Comparison of ENCODE assay signal across 21 cellular contexts in the genomic region with DNA sequence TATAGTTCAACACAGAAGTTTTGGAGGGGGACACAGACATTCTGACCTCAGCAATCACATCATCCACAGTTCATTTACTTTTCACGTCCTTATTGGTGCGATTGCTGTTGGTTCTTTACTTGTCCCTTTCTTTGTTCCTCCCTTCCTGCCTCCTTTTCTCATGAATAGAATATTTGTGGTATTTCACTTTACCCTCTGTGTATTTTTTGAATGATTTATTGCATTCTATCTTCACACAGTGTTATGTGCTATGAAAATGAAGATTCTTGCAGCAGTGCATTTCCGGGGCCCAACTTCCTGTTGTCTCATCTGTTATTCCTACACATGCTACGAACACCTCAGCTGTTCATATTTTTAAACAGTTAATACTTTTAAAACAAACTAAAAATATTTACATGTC.
DNase-seq lines count a peak whose midpoint lies in the region; ATAC-seq, FAIRE-seq and TF ChIP-seq lines count a peak whose summit lies in the region.
"Had no signal": no experiment of that assay in that cellular context is flagged by ENCODE, and none has a peak within 500 bp of the region (broad histone marks: within the 10 kb centered on the region; RNA-seq: fewer than 3 reads in every experiment).

No MANE protein-coding gene starts in this region.

- peaks cover 2% of the 10 kb centered on the region for H3K27me3 Mint-ChIP-seq in activated CD8-positive, alpha-beta memory T cell treated with anti-CD3 and anti-CD28 coated beads, Interleukin-2, amount 10 ng/mL, durations not matched to agents 7 days and 5 days
- H3K27me3 Mint-ChIP-seq in central memory CD8-positive, alpha-beta T cell = no peaks in the 10 kb centered on the region
- no peaks in the 10 kb centered on the region for H3K27me3 Mint-ChIP-seq in progenitor cell of endocrine pancreas
- H3K27me3 Mint-ChIP-seq: activated T-cell treated with anti-CD3 and anti-CD28 coated beads, Interleukin-2, amount 50 U/mL, for 24 hours had no signal

- H3K79me2 ChIP-seq in Loucy (ENCODE audit: insufficient read depth, low read length) = no peaks in the 10 kb centered on the region

- H3K4me2 ChIP-seq in Loucy (ENCODE audit: low read depth, low read length, poor library complexity, severe bottlenecking) = peak overlapping the region; percentile 32
- H3K4me2 ChIP-seq: A549 had no signal

- H3F3A ChIP-seq in Loucy (ENCODE audit: low read depth) = no peaks in the 10 kb centered on the region

- H3K36me3 Mint-ChIP-seq in activated CD8-positive, alpha-beta memory T cell treated with anti-CD3 and anti-CD28 coated beads, Interleukin-2, amount 10 ng/mL, durations not matched to agents 7 days and 5 days = no peaks in the 10 kb centered on the region
- no peaks in the 10 kb centered on the region for H3K36me3 Mint-ChIP-seq in central memory CD8-positive, alpha-beta T cell (ENCODE audit: insufficient read depth)
- H3K36me3 Mint-ChIP-seq in progenitor cell of endocrine pancreas (ENCODE audit: insufficient read depth) = peaks cover 5% of the 10 kb centered on the region

- no peaks in the 10 kb centered on the region for H3K27me3 ChIP-seq in Loucy (ENCODE audit: insufficient read depth, low read length, poor library complexity, severe bottlenecking)
- H3K27me3 ChIP-seq: adrenal gland, upper lobe of right lung had no signal

- ATAC-seq in activated CD8-positive, alpha-beta memory T cell treated with anti-CD3 and anti-CD28 coated beads, Interleukin-2, amount 10 ng/mL, durations not matched to agents 7 days and 5 days = no peak
- ATAC-seq in central memory CD8-positive, alpha-beta T cell (replicated peaks; ENCODE audit: extremely low read depth, poor library complexity, severe bottlenecking) = peak; percentile 48
- ATAC-seq: A549; activated CD4-positive, CD25-positive, alpha-beta regulatory T cell treated with anti-CD3 and anti-CD28 coated beads, Interleukin-2, amount 50 U/mL, for 24 hours; Right ventricle myocardium inferior; stimulated activated naive CD8-positive, alpha-beta T cell treated with anti-CD3 and anti-CD28 coated beads, Interleukin-15, Interleukin-2, amounts not matched to agents 100 U/mL and 50 U/mL, for 24 hours; upper lobe of right lung had no signal

- no peak overlapping the region for H2AFZ ChIP-seq in Loucy (ENCODE audit: low read length)

- H3K9me3 Mint-ChIP-seq in activated CD8-positive, alpha-beta memory T cell treated with anti-CD3 and anti-CD28 coated beads, Interleukin-2, amount 10 ng/mL, durations not matched to agents 7 days and 5 days (ENCODE audit: low read depth) = no peaks in the 10 kb centered on the region
- H3K9me3 Mint-ChIP-seq in central memory CD8-positive, alpha-beta T cell = no peaks in the 10 kb centered on the region
- no peaks in the 10 kb centered on the region for H3K9me3 Mint-ChIP-seq in progenitor cell of endocrine pancreas (ENCODE audit: low read depth)
- H3K9me3 Mint-ChIP-seq: activated T-cell treated with anti-CD3 and anti-CD28 coated beads, Interleukin-2, amount 50 U/mL, for 24 hours had no signal

- FAIRE-seq in urothelium cell line (lab: Jason Lieb, UNC) = no peak
- FAIRE-seq: A549 had no signal

- H3K9me2 ChIP-seq in Loucy (replicated peaks; ENCODE audit: low read depth, low read length) = no peaks in the 10 kb centered on the region

- DNase-seq in activated CD8-positive, alpha-beta memory T cell treated with anti-CD3 and anti-CD28 coated beads, Interleukin-2, amount 10 ng/mL, durations not matched to agents 7 days and 5 days = peak; percentile 39
- no peak for DNase-seq in activated CD8-positive, alpha-beta memory T cell treated with anti-CD3 and anti-CD28 coated beads for 24 hours
- DNase-seq in central memory CD8-positive, alpha-beta T cell (ENCODE audit: low spot score in 2 of 2) = no peak
- DNase-seq in progenitor cell of endocrine pancreas (ENCODE audit: low spot score, unreplicated experiment) (no peak), urothelium cell line (ENCODE audit: low spot score) (no peak), SKM-1 (lab: John Stamatoyannopoulos, UW; ENCODE audit: unreplicated experiment) (no peak)
- no peak for DNase-seq in stimulated activated CD4-positive, alpha-beta T cell treated with anti-CD3 and anti-CD28 coated beads, Interleukin-1b, Interleukin-23, amount 100 ng/mL, for 48 hours
- DNase-seq: activated T-cell treated with anti-CD3 and anti-CD28 coated beads, Interleukin-2, amount 50 U/mL, for 24 hours; cerebellar nuclear complex; GF-D8; NCI-H1694; NCI-H345; stimulated activated CD4-positive, alpha-beta T cell treated with anti-CD3 and anti-CD28 coated beads, Interleukin-12 subunit alpha, Interleukin-12 subunit beta, amount 100 ng/mL, for 4 hours; stimulated activated naive CD8-positive, alpha-beta T cell treated with anti-CD3 and anti-CD28 coated beads, Interleukin-15, Interleukin-2, amounts not matched to agents 100 U/mL and 50 U/mL, for 24 hours; upper lobe of right lung had no signal

- H3K36me3 ChIP-seq in Loucy (ENCODE audit: insufficient read depth, low read length) = no peaks in the 10 kb centered on the region
- H3K36me3 ChIP-seq: upper lobe of right lung had no signal

- no peaks in the 10 kb centered on the region for H4K20me1 ChIP-seq in Loucy (ENCODE audit: insufficient read depth, low read length, poor library complexity, severe bottlenecking)

- no peak overlapping the region for H3K9ac ChIP-seq in Loucy (ENCODE audit: low read depth, low read length, poor library complexity, severe bottlenecking)

- H3K9me3 ChIP-seq in Loucy (ENCODE audit: insufficient read depth, low read depth, low read length) = no peaks in the 10 kb centered on the region
- H3K9me3 ChIP-seq: A549, adrenal gland, upper lobe of right lung had no signal

- H3K4me3 ChIP-seq in Loucy (ENCODE audit: low read length, poor library complexity, severe bottlenecking) = no peak overlapping the region
- H3K4me3 ChIP-seq: A549, adrenal gland, lung, upper lobe of right lung had no signal

- peaks cover 24% of the 10 kb centered on the region for H3K4me1 ChIP-seq in Loucy (ENCODE audit: insufficient read depth, low read length, poor library complexity, severe bottlenecking)
- H3K4me1 ChIP-seq: A549, adrenal gland, upper lobe of right lung had no signal

- peaks cover 9% of the 10 kb centered on the region for H3K4me1 Mint-ChIP-seq in activated CD8-positive, alpha-beta memory T cell treated with anti-CD3 and anti-CD28 coated beads, Interleukin-2, amount 10 ng/mL, durations not matched to agents 7 days and 5 days
- H3K4me1 Mint-ChIP-seq in central memory CD8-positive, alpha-beta T cell = peaks cover 34% of the 10 kb centered on the region
- no peaks in the 10 kb centered on the region for H3K4me1 Mint-ChIP-seq in progenitor cell of endocrine pancreas (ENCODE audit: low read depth)

- TF ChIP-seq CTCF in Loucy (conservative IDR thresholded peaks at IDR 0.05; ENCODE audit: low read length) (no peak), progenitor cell of endocrine pancreas (IDR thresholded peaks at IDR 0.05; ENCODE audit: unreplicated experiment) (no peak)

- H3K4me3 Mint-ChIP-seq in activated CD8-positive, alpha-beta memory T cell treated with anti-CD3 and anti-CD28 coated beads, Interleukin-2, amount 10 ng/mL, durations not matched to agents 7 days and 5 days = no peak overlapping the region
- H3K4me3 Mint-ChIP-seq in central memory CD8-positive, alpha-beta T cell = peak overlapping the region; percentile 58
- no peak overlapping the region for H3K4me3 Mint-ChIP-seq in progenitor cell of endocrine pancreas (ENCODE audit: low read depth)
- H3K4me3 Mint-ChIP-seq: activated T-cell treated with anti-CD3 and anti-CD28 coated beads, Interleukin-2, amount 50 U/mL, for 24 hours had no signal

- H3K27ac Mint-ChIP-seq in activated CD8-positive, alpha-beta memory T cell treated with anti-CD3 and anti-CD28 coated beads, Interleukin-2, amount 10 ng/mL, durations not matched to agents 7 days and 5 days = peak overlapping the region; percentile 47
- H3K27ac Mint-ChIP-seq in central memory CD8-positive, alpha-beta T cell (ENCODE audit: low read depth) = peak overlapping the region; percentile 68
- peak overlapping the region; percentile 30 for H3K27ac Mint-ChIP-seq in progenitor cell of endocrine pancreas
- H3K27ac Mint-ChIP-seq: activated T-cell treated with anti-CD3 and anti-CD28 coated beads, Interleukin-2, amount 50 U/mL, for 24 hours had no signal

- CTCF ChIA-PET in activated CD8-positive, alpha-beta memory T cell treated with anti-CD3 and anti-CD28 coated beads, Interleukin-2, amount 10 ng/mL, durations not matched to agents 7 days and 5 days (lab: Charles Lee) = no interaction called here
